In the genomic region with DNA sequence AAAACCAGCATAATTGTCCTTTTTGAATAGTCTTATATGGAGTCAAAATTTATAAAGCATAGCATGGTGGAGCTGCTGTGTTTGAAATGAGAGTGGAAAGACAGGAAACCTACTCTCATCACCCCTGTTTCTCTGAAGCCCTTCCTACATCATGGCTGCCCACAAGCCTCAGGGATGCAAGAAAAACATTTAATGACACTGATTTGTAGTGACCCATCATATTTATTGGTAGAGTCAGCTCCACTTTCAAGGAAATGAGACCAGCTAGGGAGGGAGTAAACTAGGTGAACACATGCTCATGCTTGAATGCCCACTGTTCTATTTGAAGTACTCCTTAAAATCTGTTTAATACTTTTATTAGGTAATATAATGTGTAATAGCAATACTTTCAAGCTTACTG, we compare ENCODE assay signal across 15 cellular contexts.
DNase-seq lines count a peak whose midpoint lies in the region; ATAC-seq and TF ChIP-seq lines count a peak whose summit lies in the region.
"Had no signal": no experiment of that assay in that cellular context is flagged by ENCODE, and none has a peak within 500 bp of the region (broad histone marks: within the 10 kb centered on the region; RNA-seq: fewer than 3 reads in every experiment).

No MANE protein-coding gene starts in this region.

- H3K4me3 Mint-ChIP-seq in nephron, result no peak overlapping the region
- H3K4me3 Mint-ChIP-seq: CD4-positive, alpha-beta T cell; GM23338 had no signal

- no peaks in the 10 kb centered on the region for H3K4me1 ChIP-seq in parathyroid adenoma
- H3K4me1 ChIP-seq: Caco-2 had no signal

- H3K4me1 Mint-ChIP-seq in nephron, result peaks cover 24% of the 10 kb centered on the region
- H3K4me1 Mint-ChIP-seq: GM23338 had no signal

- no peaks in the 10 kb centered on the region for H3K27me3 ChIP-seq in parathyroid adenoma (ENCODE audit: control insufficient read depth, insufficient read depth, low read length)
- no peaks in the 10 kb centered on the region for H3K27me3 ChIP-seq in brain microvascular endothelial cell (replicated peaks)

- no peaks in the 10 kb centered on the region for H3K79me2 ChIP-seq in parathyroid adenoma

- H3K36me3 ChIP-seq in parathyroid adenoma (ENCODE audit: control insufficient read depth, insufficient read depth, low read length) (no peaks in the 10 kb centered on the region), brain microvascular endothelial cell (replicated peaks) (no peaks in the 10 kb centered on the region)

- peak overlapping the region; percentile 10 for H2AFZ ChIP-seq in parathyroid adenoma
- H2AFZ ChIP-seq: GM23338 had no signal

- H3K27ac ChIP-seq in parathyroid adenoma (no peak overlapping the region), brain microvascular endothelial cell (no peak overlapping the region)
- H3K27ac ChIP-seq: C4-2B had no signal

- intact Hi-C loops in left cardiac atrium (cut with DNase I), result no loop called here

- H3K4me3 ChIP-seq in parathyroid adenoma (ENCODE audit: low read depth, low read length) (no peak overlapping the region), brain microvascular endothelial cell (ENCODE audit: low read depth, low read length) (no peak overlapping the region)
- H3K4me3 ChIP-seq: GM23338 had no signal

- H3K9ac ChIP-seq in parathyroid adenoma, result no peak overlapping the region

- H3K27ac Mint-ChIP-seq in nephron, result peak overlapping the region; percentile 21 to 57 (median 54)
- H3K27ac Mint-ChIP-seq: CD4-positive, alpha-beta T cell; GM23338 had no signal

- no peaks in the 10 kb centered on the region for H3K27me3 Mint-ChIP-seq in nephron (ENCODE audit: low read depth)
- H3K27me3 Mint-ChIP-seq: CD4-positive, alpha-beta T cell had no signal

- H3K9me3 Mint-ChIP-seq in nephron, result peaks cover 2% of the 10 kb centered on the region
- H3K9me3 Mint-ChIP-seq: CD4-positive, alpha-beta T cell; GM23338 had no signal

- TF ChIP-seq CTCF in nephron (IDR thresholded peaks at IDR 0.05; ENCODE audit: unreplicated experiment in 3 of 3) (no peak), parathyroid adenoma (IDR thresholded peaks at IDR 0.05) (no peak), brain microvascular endothelial cell (IDR thresholded peaks at IDR 0.05; ENCODE audit: low read depth, low read length, missing control alignments) (no peak)

- ATAC-seq in left cardiac atrium, result no peak
- ATAC-seq: GM23338 had no signal

- DNase-seq in NCI-H69 (lab: John Stamatoyannopoulos, UW) (peak; percentile 16), kidney glomerular epithelial cell (lab: John Stamatoyannopoulos, UW) (peak; percentile 3), brain microvascular endothelial cell (no peak), left cardiac atrium (no peak), DMS53 (lab: John Stamatoyannopoulos, UW) (no peak)
- DNase-seq: Caco-2; CD4-positive, alpha-beta T cell; DMS153; DMS79 treated with DMSO at 0.1 percent for 48 hours; GF-D8; HCEC 1CT had no signal

- no peaks in the 10 kb centered on the region for H3K36me3 Mint-ChIP-seq in nephron (ENCODE audit: low read depth)

- in situ Hi-C loops in brain microvascular endothelial cell (cut with HindIII; ENCODE audit: low pct_ligation_motif_present, low sequenced_read_pairs), result no loop called here

- no peaks in the 10 kb centered on the region for H3K9me3 ChIP-seq in parathyroid adenoma (ENCODE audit: control insufficient read depth, low read length)
- H3K9me3 ChIP-seq: Caco-2 had no signal

- no peak overlapping the region for H3K4me2 ChIP-seq in parathyroid adenoma (ENCODE audit: low read length)
- H3K4me2 ChIP-seq: GM23338 had no signal

Comparison
In these comparisons a context has a peak if more than half of its experiments do, and no peak if none do; other contexts are left out.
1. DNase-seq: peak in NCI-H69 (single experiment) and kidney glomerular epithelial cell (single experiment); none in brain microvascular endothelial cell (single experiment), left cardiac atrium (single experiment) and DMS53 (single experiment).